8 cellular contexts compared by ENCODE assay signal in genomic region chr9:136728548-136729123, GRCh38. TPM values are rescaled to one million over a fixed set of nuclear protein-coding genes. Genes with fewer than 3 reads are reported as not detected.
A peak's percentile ranks its signal among the peaks of the same experiment; 100 is the strongest.
DNase-seq lines count a peak whose midpoint lies in the region; ATAC-seq and TF ChIP-seq lines count a peak whose summit lies in the region.

No MANE protein-coding gene starts in this region.

- H3K27me3 ChIP-seq in DOHH2 (ENCODE audit: control insufficient read depth, low read length) (no peaks in the 10 kb centered on the region), body of pancreas (no peaks in the 10 kb centered on the region)

- peaks cover 31% of the 10 kb centered on the region for H3K36me3 Mint-ChIP-seq in stimulated activated memory B cell treated with anti-CD40 and anti-IgM and Interleukin-4, amounts not matched to agents 10 μg/mL and 1 μg/mL and 100 μg/mL, for 72 hours

- peaks cover 50% of the 10 kb centered on the region for H3K36me3 ChIP-seq in DOHH2 (ENCODE audit: control insufficient read depth, low read length)
- peaks cover 5 to 7% of the 10 kb centered on the region in 2 donors for H3K36me3 ChIP-seq in body of pancreas (replicated peaks in 1 of 2; ENCODE audit: insufficient read depth in 1 of 2, low read depth in 2 of 2)

- H3K9me2 ChIP-seq in DOHH2 (replicated peaks; ENCODE audit: control insufficient read depth, low read length) = no peaks in the 10 kb centered on the region

- no peak for DNase-seq in Jurkat, Clone E6-1 (ENCODE audit: low read depth, low spot score)
- DNase-seq in body of pancreas = peak in 1 of 4 donors; percentile 35
- DNase-seq in islet precursor cell = peak; percentile 81
- no peak for DNase-seq in NCI-H2081 treated with DMSO at 0.1 percent for 48 hours (lab: John Stamatoyannopoulos, UW)
- no peak for DNase-seq in medulla oblongata (ENCODE audit: extremely low spot score)

- 7% methylated on average over 50 of the region's 53 CpGs; no CpG with 5 or more reads in 1 of the 2 donors for WGBS in body of pancreas, 2 donors

- peaks cover 39% of the 10 kb centered on the region for H3F3A ChIP-seq in DOHH2 (ENCODE audit: control insufficient read depth, insufficient read depth)

- H3K4me2 ChIP-seq in DOHH2 (ENCODE audit: low read length) = peak overlapping the region; percentile 83

- no peaks in the 10 kb centered on the region for H3K27me3 Mint-ChIP-seq in stimulated activated memory B cell treated with anti-CD40 and anti-IgM and Interleukin-4, amounts not matched to agents 10 μg/mL and 1 μg/mL and 100 μg/mL, for 72 hours

- H3K79me2 ChIP-seq in DOHH2 (ENCODE audit: control insufficient read depth, low read length) = peaks cover 62% of the 10 kb centered on the region

- intact Hi-C loops in body of pancreas (cut with DNase I) = no loop called here

- H3K9me3 Mint-ChIP-seq in stimulated activated memory B cell treated with anti-CD40 and anti-IgM and Interleukin-4, amounts not matched to agents 10 μg/mL and 1 μg/mL and 100 μg/mL, for 72 hours = no peaks in the 10 kb centered on the region

- TF ChIP-seq CTCF in DOHH2 (IDR thresholded peaks at IDR 0.05; ENCODE audit: low read depth, low read length, poor library complexity, severe bottlenecking) = no peak
- no peak for TF ChIP-seq CTCF in body of pancreas (IDR thresholded peaks at IDR 0.05)

- peak; percentile 17 for ATAC-seq in GM21390 (IDR thresholded peaks at IDR 0.05; ENCODE audit: unreplicated experiment)
- ATAC-seq in body of pancreas = peak; percentile 50
- ATAC-seq in stimulated activated memory B cell treated with anti-CD40 and anti-IgM and Interleukin-4, amounts not matched to agents 10 μg/mL and 1 μg/mL and 100 μg/mL, for 72 hours = peak; percentile 46

- H3K4me1 ChIP-seq in DOHH2 (ENCODE audit: control insufficient read depth, low read length) (peaks cover 32% of the 10 kb centered on the region), body of pancreas (peaks cover 45% of the 10 kb centered on the region)

- TF ChIP-seq POLR2A in body of pancreas (IDR thresholded peaks at IDR 0.05) = no peak

- H4K20me1 ChIP-seq in DOHH2 (ENCODE audit: control insufficient read depth, insufficient read depth, low read depth, low read length) = peaks cover 24% of the 10 kb centered on the region

- H3K9me3 ChIP-seq in DOHH2 (ENCODE audit: control insufficient read depth, insufficient read depth, low read length) (no peaks in the 10 kb centered on the region), body of pancreas (no peaks in the 10 kb centered on the region)

- H3K27ac ChIP-seq in DOHH2 (ENCODE audit: low read depth, low read length) = peak overlapping the region; percentile 79
- H3K27ac ChIP-seq in body of pancreas = peak overlapping the region in 1 of 4 donors; percentile 82

- H3K27ac Mint-ChIP-seq in stimulated activated memory B cell treated with anti-CD40 and anti-IgM and Interleukin-4, amounts not matched to agents 10 μg/mL and 1 μg/mL and 100 μg/mL, for 72 hours = peak overlapping the region; percentile 83

- H3K4me3 Mint-ChIP-seq in stimulated activated memory B cell treated with anti-CD40 and anti-IgM and Interleukin-4, amounts not matched to agents 10 μg/mL and 1 μg/mL and 100 μg/mL, for 72 hours = peak overlapping the region; percentile 86

- H3K4me3 ChIP-seq in DOHH2 (ENCODE audit: low read length) = peak overlapping the region; percentile 97
- H3K4me3 ChIP-seq in Jurkat, Clone E6-1 (ENCODE audit: low read length) = peak overlapping the region; percentile 99
- H3K4me3 ChIP-seq in body of pancreas = peak overlapping the region; percentile 68 to 96

- H3K4me1 Mint-ChIP-seq in stimulated activated memory B cell treated with anti-CD40 and anti-IgM and Interleukin-4, amounts not matched to agents 10 μg/mL and 1 μg/mL and 100 μg/mL, for 72 hours = peaks cover 61% of the 10 kb centered on the region

RNA-seq across cellular contexts. Expression of gene LCN10, which starts 14.1 kb away (rescaled TPM):
- 1.1 TPM for polyA plus RNA-seq in Jurkat, Clone E6-1 (2012; ENCODE audit: insufficient read depth, insufficient read length)
- 1 to 10 TPM in 1 of 2 donors, under 1 TPM in 1; 0.78 to 4.6 TPM for total RNA-seq in body of pancreas

RNA-seq across cellular contexts. Expression of gene DIPK1B, which starts 16.3 kb away (rescaled TPM):
- 31.4 TPM for polyA plus RNA-seq in Jurkat, Clone E6-1 (2012; ENCODE audit: insufficient read depth, insufficient read length)
- 10 to 100 TPM in 1 of 2 donors, 1 to 10 TPM in 1; 2.0 to 25.7 TPM for total RNA-seq in body of pancreas

RNA-seq across cellular contexts. Expression of gene LCN6, which starts 19.7 kb away (rescaled TPM):
- not detected for polyA plus RNA-seq in Jurkat, Clone E6-1 (2012; ENCODE audit: insufficient read depth, insufficient read length)
- not detected for total RNA-seq in body of pancreas

RNA-seq across cellular contexts. Expression of gene LCN8, which starts 29.4 kb away (rescaled TPM):
- polyA plus RNA-seq in Jurkat, Clone E6-1 (2012; ENCODE audit: insufficient read depth, insufficient read length) = not detected
- total RNA-seq in body of pancreas = not detected

RNA-seq across cellular contexts. Expression of gene LCN15, which starts 35.7 kb away (rescaled TPM):
- polyA plus RNA-seq in Jurkat, Clone E6-1 (2012; ENCODE audit: insufficient read depth, insufficient read length) = not detected
- not detected for total RNA-seq in body of pancreas
